Comparison of ENCODE assay signal across 8 cellular contexts in the genomic region with DNA sequence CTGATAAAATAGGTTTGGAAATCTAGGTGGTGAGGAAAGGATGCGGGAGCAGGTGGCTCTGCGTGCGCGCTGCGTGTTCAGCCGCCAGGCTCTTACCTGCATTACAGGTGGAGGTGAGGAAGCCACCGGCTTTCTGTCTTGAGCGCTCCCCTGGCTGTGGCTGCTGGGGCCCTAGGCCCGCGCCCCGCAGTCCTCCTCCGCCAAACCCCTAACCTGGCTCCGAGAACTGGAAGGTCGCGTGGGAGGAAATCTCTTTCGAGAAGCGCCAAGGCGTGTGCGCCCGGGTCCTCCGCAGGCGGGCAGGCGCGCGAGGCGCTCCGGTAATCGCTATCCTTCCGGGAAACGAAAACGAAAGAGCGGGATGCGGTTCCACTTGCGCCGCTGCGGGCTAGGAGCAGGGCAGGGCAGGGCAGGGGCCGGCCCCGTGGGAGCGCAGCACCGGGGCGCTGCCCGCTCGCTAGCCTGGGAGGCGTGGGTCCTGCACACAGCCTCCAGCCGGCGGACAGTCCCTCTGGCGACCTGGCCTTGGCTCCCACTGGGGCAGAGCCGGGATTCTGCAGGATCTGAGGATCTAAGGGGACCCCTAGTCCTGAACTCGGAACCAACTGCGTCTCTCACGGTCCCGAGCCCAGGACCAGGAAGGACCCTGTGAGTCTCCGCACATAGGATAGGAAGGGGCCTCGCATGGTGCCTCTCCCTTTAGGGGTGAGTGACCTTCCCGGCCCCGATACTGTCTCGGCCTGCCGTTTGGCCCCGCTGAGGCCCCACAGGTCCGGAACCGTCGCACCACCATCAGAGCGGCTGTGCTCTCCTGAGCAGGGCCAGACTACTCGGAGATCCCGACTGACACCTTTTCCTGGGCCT. TPM values are rescaled to one million over a fixed set of nuclear protein-coding genes. Genes with fewer than 3 reads are reported as not detected.
DNase-seq lines count a peak whose midpoint lies in the region; ATAC-seq, FAIRE-seq and TF ChIP-seq lines count a peak whose summit lies in the region.

A gene (minus strand): TSS at position 230 of the 864 bp plus-strand sequence. CDS start 128 bp downstream, at position 102.

- TF ChIP-seq POLR2A in GM18505 (IDR thresholded peaks at IDR 0.05; ENCODE audit: borderline replicate concordance, extremely low read depth, insufficient read depth, insufficient read length) (peak; percentile 17), GM12878 (IDR thresholded peaks at IDR 0.05; ENCODE audit: low read depth, low read length) (no peak)

- H3K27me3 Mint-ChIP-seq in immature natural killer cell (ENCODE audit: low read depth in 3 of 3) = peaks cover 5 to 18% (median 12%) of the 10 kb centered on the region in 3 donors

- intact Hi-C loops in GM12878 (cut with micrococcal nuclease; ENCODE audit: unreplicated experiment) = no loop called here

- DNase-seq in SK-N-MC (ENCODE audit: low read depth, low spot score) (no peak), GM12878 (ENCODE audit: low read depth, low spot score) (no peak), immature natural killer cell (peak; percentile 25 to 56 (median 51)), COLO829 (ENCODE audit: low spot score) (no peak)
- peak; percentile 64 for DNase-seq in stimulated activated CD4-positive, alpha-beta T cell treated with anti-CD3 and anti-CD28 coated beads, Interleukin-15, amount 100 ng/mL, for 24 hours

- peak within 1 kb of the TSS; percentile 85 to 100 (median 95) for H3K4me3 Mint-ChIP-seq in immature natural killer cell

- RAD21 ChIA-PET in GM12878 (lab: Charles Lee; ENCODE audit: unreplicated experiment) = interaction anchor here (1.4 kb wide), 1 partner anchor 29 kb away, joined by 4 read pairs; no protein-coding TSS in a partner anchor

- no peak for TF ChIP-seq EP300 in GM12878 (IDR thresholded peaks at IDR 0.05; ENCODE audit: borderline replicate concordance in 1 of 2, control insufficient read depth in 1 of 2, low read depth in 2 of 2, low read length in 2 of 2)

- peaks cover 2% of the 10 kb centered on the region; the same call in 1 of the 2 replicates for H3K79me2 ChIP-seq in GM12878 (ENCODE audit: control insufficient read depth, insufficient read depth, low read length)

- in situ Hi-C loops in GM12878 (cut with MboI) = no loop called here

- H3K4me2 ChIP-seq in GM12878 (ENCODE audit: control insufficient read depth, insufficient read depth) = peak within 1 kb of the TSS; percentile 99

- CTCF ChIA-PET in GM12878 (lab: Yijun Ruan, JAX) = interaction anchor here (0.6 to 1.6 kb wide), 2 partner anchors 22 to 172 kb away, joined by 3 to 4 read pairs; no protein-coding TSS in a partner anchor

- FAIRE-seq in GM12878 (lab: Jason Lieb, UNC) = no peak

- SMC1A ChIA-PET in GM12878 (lab: Charles Lee; ENCODE audit: uncharacterized antibody, unreplicated experiment) = no interaction called here

- BruUV-seq in GM12878 (replicated peaks; lab: Mats Ljungman, UMichigan) = no TSS peak

- peaks cover 33% of the 10 kb centered on the region for H3K4me1 ChIP-seq in GM12878 (ENCODE audit: control insufficient read depth, insufficient read depth, low read length)

- peak within 1 kb of the TSS; percentile 11 for H3K9ac ChIP-seq in SK-N-MC (ENCODE audit: insufficient read length)
- peak within 1 kb of the TSS; percentile 63 for H3K9ac ChIP-seq in GM12878 (ENCODE audit: control insufficient read depth, insufficient read depth, low read length)

- H3K27ac ChIP-seq in SK-N-MC (no peak within 1 kb of the TSS), GM12878 (ENCODE audit: control insufficient read depth, insufficient read depth) (peak within 1 kb of the TSS; percentile 6)

- peaks cover 0 to 10% (median 0%) of the 10 kb centered on the region in 3 donors for H3K36me3 Mint-ChIP-seq in immature natural killer cell

- TF ChIP-seq CTCF in GM12878 (IDR thresholded peaks at IDR 0.05 in 2 of 3, conservative IDR thresholded peaks at IDR 0.05 in 1 of 3; ENCODE audit: control insufficient read depth in 2 of 3, extremely low read depth in 1 of 3, insufficient read depth in 1 of 3, low read depth in 3 of 3, low read length in 3 of 3) = no peak

- H3K4me1 Mint-ChIP-seq in immature natural killer cell = peaks cover 25 to 30% of the 10 kb centered on the region in 2 donors

- H3K9me3 Mint-ChIP-seq in immature natural killer cell = no peaks in the 10 kb centered on the region

- H4K20me1 ChIP-seq in GM12878 (ENCODE audit: control insufficient read depth, insufficient read depth) = no peaks in the 10 kb centered on the region

- peak within 1 kb of the TSS; percentile 76 for H2AFZ ChIP-seq in GM12878 (ENCODE audit: control insufficient read depth, low read depth, low read length)

- H3K27me3 ChIP-seq in GM12878 (replicated peaks in 1 of 2; ENCODE audit: control insufficient read depth in 2 of 2, insufficient read depth in 2 of 2, low read length in 1 of 2) = peaks cover 3 to 4% of the 10 kb centered on the region in 2 experiments; a peak in 2 of 4 replicates

- TF ChIP-seq RAD21 in GM12878 (IDR thresholded peaks at IDR 0.05; ENCODE audit: insufficient read depth, low read depth, low read length) = no peak

- H3K36me3 ChIP-seq in SK-N-MC (ENCODE audit: insufficient read depth, low read length) (no peaks in the 10 kb centered on the region), GM12878 (ENCODE audit: control insufficient read depth in 2 of 2, insufficient read depth in 2 of 2, low read length in 1 of 2) (no peaks in the 10 kb centered on the region)

- peak within 1 kb of the TSS in 4 of 6 donors; percentile 69 to 91 (median 84) for H3K27ac Mint-ChIP-seq in immature natural killer cell

- H3K4me3 ChIP-seq in SK-N-MC = peak within 1 kb of the TSS; percentile 73
- peak within 1 kb of the TSS; percentile 68 for H3K4me3 ChIP-seq in GM12878

- ATAC-seq in GM18505 (IDR thresholded peaks at IDR 0.05; ENCODE audit: unreplicated experiment) (no peak), GM12878 (peak; percentile 79), GM18517 (IDR thresholded peaks at IDR 0.05; ENCODE audit: unreplicated experiment) (no peak), GM19395 (IDR thresholded peaks at IDR 0.05; ENCODE audit: unreplicated experiment) (no peak)

- no peaks in the 10 kb centered on the region for H3K9me3 ChIP-seq in SK-N-MC (ENCODE audit: low read depth, low read length)
- no peaks in the 10 kb centered on the region for H3K9me3 ChIP-seq in GM12878 (replicated peaks; ENCODE audit: control insufficient read depth, insufficient read depth, low read length)

- 5% methylated on average over 62 of the region's 65 CpGs for WGBS in GM12878 (ENCODE audit: insufficient coverage, insufficient replicate concordance, low lambda C conversion rate, missing lambda C conversion rate)

- POLR2A ChIA-PET in GM12878 (lab: Charles Lee) = interaction anchor here (0.6 to 1.2 kb wide), 2 partner anchors 23 to 726 kb away, joined by 3 read pairs; no protein-coding TSS in a partner anchor

TF ChIP-seq in GM12878, 131 proteins besides CTCF, POLR2A, EP300 and RAD21 (continues in another document):
- TF ChIP-seq IKZF1 (conservative IDR thresholded peaks at IDR 0.05) (peak; percentile 63), GATAD2B (conservative IDR thresholded peaks at IDR 0.05; ENCODE audit: low read depth) (peak; percentile 43; the same call in 1 of the 2 replicates), STAT3 (IDR thresholded peaks at IDR 0.05; ENCODE audit: low read depth, low read length) (no peak), EED (IDR thresholded peaks at IDR 0.05; ENCODE audit: low read depth) (peak; percentile 74; the same call in 1 of the 2 replicates), RUNX3 (IDR thresholded peaks at IDR 0.05; ENCODE audit: low read length) (peak; percentile 34; the same call in 1 of the 2 replicates)

RNA-seq across cellular contexts. Expression of the gene that starts here (rescaled TPM):
- total RNA-seq in GM12878 (2013; cell fraction: nucleolus; rRNA removed) = 0.25 TPM in 1 of 2 replicates, not detected in the other
- 1.8 and 2.6 TPM in 2 replicates for total RNA-seq in GM12878 (2014; rRNA removed)
- total RNA-seq in GM12878 (2014; rRNA removed; fragmentation: Illumina TruSeq; extraction: Trizol) = 1.1 and 1.3 TPM in 2 replicates
- 1.6 and 1.9 TPM in 2 replicates for total RNA-seq in GM12878 (2021)
- polyA plus RNA-seq in GM12878 (2011; ENCODE audit: low read depth) = 2.2 TPM
- polyA plus RNA-seq in GM12878 (2011; rRNA removed) = 0.04 TPM in 1 of 2 replicates, not detected in the other
- polyA plus RNA-seq in GM12878 (2011; cell fraction: cytosol; rRNA removed) = 0.06 and 0.07 TPM in 2 replicates
- not detected in 2 replicates for polyA plus RNA-seq in GM12878 (2011; cell fraction: nucleus; rRNA removed)
- polyA plus RNA-seq in GM12878 (2012) = 4.4 and 5.6 TPM in 2 replicates
- polyA plus RNA-seq in GM12878 (2014; fragmentation: Illumina TruSeq; extraction: Trizol) = 1.3 TPM in 2 replicates
- under 1 TPM; 0.23 to 0.27 TPM for polyA plus RNA-seq in GM12878 (2014; fragmentation: Nextera tagmentation; extraction: Ambion mirVana)
- 1.8 and 2.1 TPM in 2 replicates for polyA plus RNA-seq in GM12878 (2014; rRNA removed)
- 1 to 10 TPM; 1.2 to 1.5 TPM for polyA plus RNA-seq in GM12878 (2016; fragmentation: Nextera tagmentation; extraction: Ambion mirVana)
- 0.26 TPM in 1 of 2 replicates, not detected in the other for polyA minus RNA-seq in GM12878 (2011; rRNA and poly(A)+ RNA removed)
- not detected in 2 replicates for polyA minus RNA-seq in GM12878 (2011; cell fraction: cytosol; rRNA and poly(A)+ RNA removed)
- 0.12 TPM in 1 of 2 replicates, not detected in the other for polyA minus RNA-seq in GM12878 (2011; cell fraction: nucleus; rRNA and poly(A)+ RNA removed)
- polyA plus RNA-seq in immature natural killer cell = 1 to 10 TPM in 1 of 3 donors, not detected in 2; 2.0 TPM

Comparison
In these comparisons a context has a peak if more than half of its experiments do, and no peak if none do; other contexts are left out.
1. DNase-seq: peak in immature natural killer cell (3 of 3) and stimulated activated CD4-positive, alpha-beta T cell treated with anti-CD3 and anti-CD28 coated beads, Interleukin-15, amount 100 ng/mL, for 24 hours (single experiment); none in SK-N-MC (single experiment), GM12878 (single experiment) and COLO829 (single experiment).